8 cellular contexts compared by ENCODE assay signal in genomic region chr6:90586675-90587638, GRCh38. TPM values are rescaled to one million over a fixed set of nuclear protein-coding genes. Genes with fewer than 3 reads are reported as not detected.
DNase-seq lines count a peak whose midpoint lies in the region; ATAC-seq and TF ChIP-seq lines count a peak whose summit lies in the region.

Gene MAP3K7 (minus strand): TSS chr6:90587072. CDS start chr6:90586883, 189 bp downstream.

- peaks cover 20% of the 10 kb centered on the region for H3K27me3 Mint-ChIP-seq in activated T-helper 2 cell treated with anti-CD3 and anti-CD28 coated beads, Interferon-gamma antibody, Interleukin-2, Interleukin-4, amounts not matched to agents 10 μg/mL and 5 μg/mL and 100 μg/mL, durations not matched to agents 14 hours and 24 hours and 36 hours (ENCODE audit: low read depth)
- peaks cover 11 to 28% of the 10 kb centered on the region in 2 donors for H3K27me3 Mint-ChIP-seq in natural killer cell (ENCODE audit: low read depth in 2 of 2)

- DNase-seq in EH (ENCODE audit: low read depth) (peak; percentile 99), H4 (ENCODE audit: low spot score) (peak; percentile 91), LoVo (ENCODE audit: low spot score) (peak; percentile 93), RWPE2 (ENCODE audit: low spot score) (peak; percentile 93), fibroblast of peridontal ligament (ENCODE audit: extremely low read depth) (peak; percentile 99), natural killer cell (peak; percentile 94)
- DNase-seq in activated T-helper 2 cell treated with anti-CD3 and anti-CD28 coated beads, Interferon-gamma antibody, Interleukin-2, Interleukin-4, amounts not matched to agents 10 μg/mL and 5 μg/mL and 100 μg/mL, durations not matched to agents 14 hours and 24 hours and 36 hours (ENCODE audit: low spot score), result peak; percentile 93
- DNase-seq in stimulated activated naive CD4-positive, alpha-beta T cell treated with Interleukin-2 at 50 U/mL for 16 hours (lab: John Stamatoyannopoulos, UW), result peak; percentile 92

- H3K9me3 ChIP-seq in RWPE2 (ENCODE audit: severe bottlenecking), result no peaks in the 10 kb centered on the region

- peaks cover 43% of the 10 kb centered on the region for H3K4me1 Mint-ChIP-seq in activated T-helper 2 cell treated with anti-CD3 and anti-CD28 coated beads, Interferon-gamma antibody, Interleukin-2, Interleukin-4, amounts not matched to agents 10 μg/mL and 5 μg/mL and 100 μg/mL, durations not matched to agents 14 hours and 24 hours and 36 hours (ENCODE audit: low read depth)
- peaks cover 31 to 39% of the 10 kb centered on the region in 2 donors for H3K4me1 Mint-ChIP-seq in natural killer cell

- no peaks in the 10 kb centered on the region for H3K9me3 Mint-ChIP-seq in activated T-helper 2 cell treated with anti-CD3 and anti-CD28 coated beads, Interferon-gamma antibody, Interleukin-2, Interleukin-4, amounts not matched to agents 10 μg/mL and 5 μg/mL and 100 μg/mL, durations not matched to agents 14 hours and 24 hours and 36 hours
- no peaks in the 10 kb centered on the region for H3K9me3 Mint-ChIP-seq in natural killer cell

- peak; percentile 90 for ATAC-seq in RWPE2 (ENCODE audit: low read depth)
- ATAC-seq in natural killer cell, result peak; percentile 89 to 91 (median 89)

- no peak for TF ChIP-seq CTCF in RWPE2 (IDR thresholded peaks at IDR 0.05; ENCODE audit: poor library complexity, severe bottlenecking)
- no peak for TF ChIP-seq CTCF in natural killer cell (IDR thresholded peaks at IDR 0.05)

- H3K36me3 Mint-ChIP-seq in activated T-helper 2 cell treated with anti-CD3 and anti-CD28 coated beads, Interferon-gamma antibody, Interleukin-2, Interleukin-4, amounts not matched to agents 10 μg/mL and 5 μg/mL and 100 μg/mL, durations not matched to agents 14 hours and 24 hours and 36 hours (ENCODE audit: low read depth), result peaks cover 4% of the 10 kb centered on the region
- H3K36me3 Mint-ChIP-seq in natural killer cell, result no peaks in the 10 kb centered on the region

- intact Hi-C loops in activated T-helper 2 cell treated with anti-CD3 and anti-CD28 coated beads, Interferon-gamma antibody, Interleukin-2, Interleukin-4, amounts not matched to agents 10 μg/mL and 5 μg/mL and 100 μg/mL, durations not matched to agents 14 hours and 24 hours and 36 hours (cut with micrococcal nuclease), result loop anchor here (1.0 to 10.0 kb wide), 11 partner anchors 24 to 1624 kb away; partner anchors contain the start of genes CASP8AP2, LYRM2, MDN1 and PNRC1
- intact Hi-C loops in natural killer cell (cut with micrococcal nuclease), result no loop called here

- H3K27ac ChIP-seq in RWPE2 (ENCODE audit: poor library complexity, severe bottlenecking), result peak within 1 kb of the TSS; percentile 63

- peak within 1 kb of the TSS; percentile 94 for H3K4me3 Mint-ChIP-seq in activated T-helper 2 cell treated with anti-CD3 and anti-CD28 coated beads, Interferon-gamma antibody, Interleukin-2, Interleukin-4, amounts not matched to agents 10 μg/mL and 5 μg/mL and 100 μg/mL, durations not matched to agents 14 hours and 24 hours and 36 hours (ENCODE audit: low read depth)
- peak within 1 kb of the TSS; percentile 96 for H3K4me3 Mint-ChIP-seq in natural killer cell

- peak within 1 kb of the TSS; percentile 95 for H3K4me3 ChIP-seq in RWPE2 (ENCODE audit: severe bottlenecking)

- peaks cover 18% of the 10 kb centered on the region for H3K4me1 ChIP-seq in RWPE2 (ENCODE audit: insufficient read depth, poor library complexity, severe bottlenecking)

- H3K36me3 ChIP-seq in RWPE2 (ENCODE audit: low read depth), result 0 out of 2 replicates have a peak, but pooled peaks cover 4% of the 10 kb centered on the region

- H3K27ac Mint-ChIP-seq in activated T-helper 2 cell treated with anti-CD3 and anti-CD28 coated beads, Interferon-gamma antibody, Interleukin-2, Interleukin-4, amounts not matched to agents 10 μg/mL and 5 μg/mL and 100 μg/mL, durations not matched to agents 14 hours and 24 hours and 36 hours, result peak within 1 kb of the TSS; percentile 95
- H3K27ac Mint-ChIP-seq in natural killer cell, result peak within 1 kb of the TSS; percentile 95 to 99

- no peaks in the 10 kb centered on the region for H3K27me3 ChIP-seq in RWPE2 (ENCODE audit: insufficient read depth, poor library complexity, severe bottlenecking)

RNA-seq across cellular contexts. Expression of gene MAP3K7, which starts in this region (rescaled TPM):
- total RNA-seq in H4 (2014; rRNA removed; shearing (Covaris generic)), result 13.9 and 18.3 TPM in 2 replicates
- 30.5 and 32.1 TPM in 2 replicates for total RNA-seq in activated T-helper 2 cell treated with anti-CD3 and anti-CD28 coated beads, Interferon-gamma antibody, Interleukin-2, Interleukin-4, amounts not matched to agents 10 μg/mL and 5 μg/mL and 100 μg/mL, durations not matched to agents 14 hours and 24 hours and 36 hours
- 10 to 100 TPM; 17.5 to 30.2 (median 27.5) TPM for total RNA-seq in natural killer cell

Comparison
In these comparisons a context has a peak if more than half of its experiments do, and no peak if none do; other contexts are left out.
1. Peak in every context shown above with its lines: DNase-seq, ATAC-seq, H3K4me3 ChIP-seq and H3K27ac ChIP-seq.